ENCODE assay signal across 8 cellular contexts in the genomic region with DNA sequence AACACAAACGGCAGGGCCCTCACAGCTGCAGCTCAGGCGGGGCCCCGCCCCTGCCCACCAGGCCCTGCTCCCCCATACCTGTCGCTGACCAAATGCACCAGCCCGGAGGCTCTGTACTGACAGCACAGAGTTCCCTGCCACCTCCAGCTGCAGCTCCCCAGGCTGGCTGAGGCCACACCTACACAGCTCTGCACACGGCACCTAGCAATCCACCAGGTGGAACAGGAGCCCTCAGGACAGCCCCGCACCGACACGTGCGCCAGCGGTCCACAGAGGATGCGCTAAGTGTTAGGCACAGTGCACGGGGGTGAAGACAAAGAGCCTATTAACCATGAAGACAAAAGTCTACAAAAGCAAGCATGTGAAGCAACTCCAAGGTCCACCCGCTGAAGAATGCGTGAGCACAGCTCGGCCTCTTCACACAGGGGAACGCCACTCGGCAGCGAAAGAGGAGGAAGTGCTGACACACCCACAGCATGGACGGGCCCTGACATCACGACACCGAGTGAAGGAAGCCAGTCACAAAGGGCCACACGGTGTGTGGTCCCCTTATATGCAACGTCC. TPM values are rescaled to one million over a fixed set of nuclear protein-coding genes. Genes with fewer than 3 reads are reported as not detected.
DNase-seq lines count a peak whose midpoint lies in the region; ATAC-seq and TF ChIP-seq lines count a peak whose summit lies in the region.

No MANE protein-coding gene starts in this region.

- H3K4me3 ChIP-seq in lower leg skin (ENCODE audit: low read depth, poor library complexity, severe bottlenecking) (no peak overlapping the region), SJCRH30 (no peak overlapping the region)

- in situ Hi-C loops in Caki2 (cut with HindIII; ENCODE audit: low pct_unique_long_range_greater_than_20kb, low sequenced_read_pairs) = no loop called here

- TF ChIP-seq POLR2A in lower leg skin (IDR thresholded peaks at IDR 0.05) = no peak

- intact Hi-C loops in lower leg skin (cut with DNase I; ENCODE audit: low total_unique reads) = no loop called here

- peaks cover 8% of the 10 kb centered on the region; the same call in 1 of the 2 replicates for H3K4me1 ChIP-seq in SJCRH30

- no peak for TF ChIP-seq CTCF in lower leg skin (IDR thresholded peaks at IDR 0.05)

- H3K27ac ChIP-seq in caudate nucleus (ENCODE audit: low read depth, low read length) = peak overlapping the region; percentile 44
- H3K27ac ChIP-seq in SJCRH30 = no peak overlapping the region

- peak; percentile 74 for DNase-seq in Caki2 (ENCODE audit: low read depth)
- DNase-seq in NCI-H2081 (lab: John Stamatoyannopoulos, UW) = peak; percentile 73 to 89
- DNase-seq in caudate nucleus (lab: John Stamatoyannopoulos, UW) = peak in 16 of 61 donors; percentile 10 to 67 (median 26)
- peak; percentile 55 to 90 for DNase-seq in lower leg skin (ENCODE audit: low spot score in 2 of 2)
- DNase-seq in SK-N-DZ (ENCODE audit: low spot score) = no peak
- no peak for DNase-seq in SJCRH30
- no peak for DNase-seq in activated CD8-positive, alpha-beta memory T cell treated with anti-CD3 and anti-CD28 coated beads for 24 hours

- no peaks in the 10 kb centered on the region for H3K9me3 ChIP-seq in SJCRH30 (replicated peaks)

- H3K36me3 ChIP-seq in SJCRH30 = no peaks in the 10 kb centered on the region

- no peaks in the 10 kb centered on the region for H3K27me3 ChIP-seq in SJCRH30

- ATAC-seq in GM18520 (IDR thresholded peaks at IDR 0.05; ENCODE audit: unreplicated experiment) = no peak

- 25 to 27% methylated on average over 19 to 24 of the region's 24 CpGs for WGBS in lower leg skin, 2 donors

RNA-seq across cellular contexts. Expression of gene ZCCHC14, which starts 5.4 kb away (rescaled TPM):
- total RNA-seq in Caki2 (2014; rRNA removed; shearing (Covaris generic); ENCODE audit: low replicate concordance) = 4.4 and 4.8 TPM in 2 replicates
- total RNA-seq in lower leg skin = 10 to 100 TPM; 13.7 to 25.4 (median 23.6) TPM
- 14.0 and 14.6 TPM in 2 replicates for polyA plus RNA-seq in SK-N-DZ (2014; cell fraction: cytosol; rRNA removed)
- polyA plus RNA-seq in SK-N-DZ (2014; cell fraction: nucleus; rRNA removed) = 21.2 and 55.0 TPM in 2 replicates
- 5.9 and 7.5 TPM in 2 replicates for total RNA-seq in SJCRH30 (2014; rRNA removed; shearing (Covaris generic))

Comparison
In these comparisons a context has a peak if more than half of its experiments do, and no peak if none do; other contexts are left out.
1. DNase-seq: peak in Caki2 (single experiment), NCI-H2081 (2 of 2) and lower leg skin (2 of 2); none in SK-N-DZ (single experiment), SJCRH30 (0 of 2) and activated CD8-positive, alpha-beta memory T cell treated with anti-CD3 and anti-CD28 coated beads for 24 hours (single experiment).